Comparison of ENCODE assay signal across 8 cellular contexts in the genomic region with DNA sequence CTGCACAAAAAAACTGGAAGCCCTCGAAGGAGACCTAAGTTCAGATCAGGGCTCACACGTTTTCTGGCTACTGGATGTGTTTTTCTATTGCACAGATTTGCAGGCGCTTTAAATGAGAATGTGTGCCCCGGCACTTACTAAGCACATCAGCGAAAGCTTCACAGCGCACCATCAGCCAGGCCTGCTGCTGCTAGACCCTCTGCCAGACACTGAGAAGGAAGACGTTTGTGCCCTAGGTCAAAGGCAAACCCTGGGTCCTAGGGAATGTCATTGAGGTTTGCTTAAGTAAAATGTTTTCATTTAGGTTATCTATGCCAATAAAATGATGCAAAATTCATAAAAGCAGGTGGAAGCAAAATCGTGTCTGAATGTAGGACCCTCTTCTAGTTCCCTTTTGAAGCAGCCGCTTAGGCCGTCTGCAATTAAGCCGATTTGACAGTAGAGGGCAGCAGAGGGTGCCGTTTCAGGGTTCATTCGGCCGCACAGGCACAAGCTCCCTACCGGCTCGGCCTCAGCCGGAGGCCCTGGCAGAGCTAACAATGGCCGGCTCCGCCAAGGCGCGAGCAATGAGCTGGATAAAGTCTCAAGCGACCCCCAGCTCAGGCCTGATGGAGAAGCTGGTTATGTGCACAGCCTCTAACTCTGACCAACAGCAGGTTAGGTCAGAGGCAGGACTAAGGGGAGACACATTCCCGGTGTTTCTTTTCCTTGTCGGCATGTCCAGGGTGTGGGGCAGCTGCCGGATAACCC.
DNase-seq lines count a peak whose midpoint lies in the region; ATAC-seq and TF ChIP-seq lines count a peak whose summit lies in the region.

No MANE protein-coding gene starts in this region.

- no peaks in the 10 kb centered on the region for H3K36me3 Mint-ChIP-seq in effector memory CD8-positive, alpha-beta T cell (ENCODE audit: insufficient read depth)

- H3K27me3 Mint-ChIP-seq in effector memory CD8-positive, alpha-beta T cell: peaks cover 0 to 29% of the 10 kb centered on the region in 2 donors

- H3K4me3 ChIP-seq in AG09309 (ENCODE audit: control insufficient read depth, low read depth, low read length): no peak overlapping the region

- H3K4me1 Mint-ChIP-seq in effector memory CD8-positive, alpha-beta T cell (ENCODE audit: low read depth in 2 of 2): peaks cover 0 to 4% of the 10 kb centered on the region in 2 donors

- TF ChIP-seq CTCF in AG09309 (IDR thresholded peaks at IDR 0.05; ENCODE audit: control insufficient read depth, insufficient read depth, low read depth, low read length, missing control alignments): peak; percentile 93

- ATAC-seq in GM19023 (IDR thresholded peaks at IDR 0.05; ENCODE audit: unreplicated experiment): peak; percentile 73
- ATAC-seq in HG03432 (IDR thresholded peaks at IDR 0.05; ENCODE audit: unreplicated experiment): peak; percentile 91
- peak; percentile 37 for ATAC-seq in effector memory CD8-positive, alpha-beta T cell (replicated peaks)

- peaks cover 0 to 7% of the 10 kb centered on the region in 2 donors for H3K9me3 Mint-ChIP-seq in effector memory CD8-positive, alpha-beta T cell

- H3K4me3 Mint-ChIP-seq in effector memory CD8-positive, alpha-beta T cell: no peak overlapping the region

- H3K27ac Mint-ChIP-seq in effector memory CD8-positive, alpha-beta T cell: no peak overlapping the region

- DNase-seq in AG09309 (ENCODE audit: low read depth): peak; percentile 24
- peak; percentile 44 to 78 for DNase-seq in NCI-H446 (lab: John Stamatoyannopoulos, UW)
- peak; percentile 65 for DNase-seq in activated CD4-positive, alpha-beta T cell treated with anti-CD3 and anti-CD28 coated beads for 48 hours
- peak; percentile 2 to 15 (median 4) for DNase-seq in effector memory CD8-positive, alpha-beta T cell
- peak; percentile 82 for DNase-seq in medulla oblongata (ENCODE audit: extremely low spot score)
- peak in 2 of 3 experiments; percentile 3 to 12 for DNase-seq in stimulated activated CD4-positive, alpha-beta T cell treated with anti-CD3 and anti-CD28 coated beads, TNF-alpha, amount 100 ng/mL, for 4 hours (ENCODE audit: low read depth in 3 of 3)

Comparison
In these comparisons a context has a peak if more than half of its experiments do, and no peak if none do; other contexts are left out.
1. DNase-seq: peak in every context shown above with its lines; median percentile 82 in medulla oblongata; 65 in activated CD4-positive, alpha-beta T cell treated with anti-CD3 and anti-CD28 coated beads for 48 hours; 61 in NCI-H446; 24 in AG09309; 8 in stimulated activated CD4-positive, alpha-beta T cell treated with anti-CD3 and anti-CD28 coated beads, TNF-alpha, amount 100 ng/mL, for 4 hours; 4 in effector memory CD8-positive, alpha-beta T cell.
2. ATAC-seq: peak in every context shown above with its lines; median percentile 91 in HG03432; 73 in GM19023; 37 in effector memory CD8-positive, alpha-beta T cell.